In genomic region chr11:7341551-7341950, GRCh38 we compare ENCODE assay signal across 23 cellular contexts.
"Had no signal": no experiment of that assay in that cellular context is flagged by ENCODE, and none has a peak within 500 bp of the region (broad histone marks: within the 10 kb centered on the region; RNA-seq: fewer than 3 reads in every experiment).

No MANE protein-coding gene starts in this region.

- ATAC-seq: activated CD8-positive, alpha-beta T cell treated with anti-CD3 and anti-CD28 coated beads for 36 hours; activated naive CD4-positive, alpha-beta T cell treated with anti-CD3 and anti-CD28 coated beads, Interleukin-2, amount 50 U/mL, for 72 hours; activated T-cell treated with anti-CD3 and anti-CD28 coated beads, Interleukin-2, amount 50 U/mL, for 4 hours had no signal

- H3K36me3 ChIP-seq: ascending aorta, breast epithelium, esophagus squamous epithelium had no signal

- DNase-seq: activated CD4-positive, alpha-beta T cell treated with anti-CD3 and anti-CD28 coated beads for 4 hours; activated CD4-positive, alpha-beta T cell treated with anti-CD3 and anti-CD28 coated beads, Interleukin-2, amount 50 U/mL, for 1 hour; activated CD4-positive, alpha-beta T cell treated with anti-CD3 and anti-CD28 coated beads, Interleukin-2, amount 50 U/mL, for 48 hours; activated CD4-positive, CD25-positive, alpha-beta regulatory T cell; activated CD4-positive, CD25-positive, alpha-beta regulatory T cell treated with anti-CD3 and anti-CD28 coated beads, Interleukin-2, amount 50 U/mL, for 72 hours; activated CD8-positive, alpha-beta memory T cell treated with anti-CD3 and anti-CD28 coated beads for 24 hours; activated CD8-positive, alpha-beta T cell treated with anti-CD3 and anti-CD28 coated beads for 36 hours; activated gamma-delta T cell; activated naive CD4-positive, alpha-beta T cell; activated naive CD4-positive, alpha-beta T cell treated with anti-CD3 and anti-CD28 coated beads, Interleukin-2, amount 10 ng/mL, durations not matched to agents 7 days and 5 days; activated naive CD8-positive, alpha-beta T cell treated with anti-CD3 and anti-CD28 coated beads, Interleukin-2, amount 10 ng/mL, durations not matched to agents 7 days and 5 days; activated T-cell treated with anti-CD3 and anti-CD28 coated beads, Interleukin-2, amount 50 U/mL, for 4 hours; dorsolateral prefrontal cortex; effector memory CD4-positive, alpha-beta T cell; endodermal cell; erythroblast; esophagus squamous epithelium; head of caudate nucleus; T-helper 2 cell had no signal

- H3K4me3 ChIP-seq: ascending aorta, breast epithelium, coronary artery, dorsolateral prefrontal cortex, esophagus squamous epithelium had no signal

- H3K4me1 ChIP-seq: ascending aorta, breast epithelium, esophagus squamous epithelium had no signal

- H3K9me3 ChIP-seq: ascending aorta, breast epithelium, esophagus squamous epithelium had no signal
